25 cellular contexts compared by ENCODE assay signal in genomic region chr3:198032445-198032936, GRCh38.
DNase-seq lines count a peak whose midpoint lies in the region; ATAC-seq and TF ChIP-seq lines count a peak whose summit lies in the region.
"Had no signal": no experiment of that assay in that cellular context is flagged by ENCODE, and none has a peak within 500 bp of the region (broad histone marks: within the 10 kb centered on the region; RNA-seq: fewer than 3 reads in every experiment).

No MANE protein-coding gene starts in this region.

- ATAC-seq in left lobe of liver (peak; percentile 47), GM21737 (IDR thresholded peaks at IDR 0.05; ENCODE audit: unreplicated experiment) (no peak)
- ATAC-seq in CD4-positive, alpha-beta T cell (ENCODE audit: poor library complexity) = no peak

- no peak overlapping the region for H4K91ac ChIP-seq in H9 (ENCODE audit: insufficient read length, low read depth, low read length)

- H3K27ac Mint-ChIP-seq in H9 = peak overlapping the region in 1 of 3 experiments; percentile 30; a peak in 1 of 7 replicates
- no peak overlapping the region for H3K27ac Mint-ChIP-seq in CD4-positive, alpha-beta T cell
- H3K27ac Mint-ChIP-seq: IgD-negative memory B cell; memory B cell; progenitor cell of endocrine pancreas; T-helper 1 cell treated with Interleukin-12 subunit alpha and Interleukin-12 subunit beta and Interleukin-4 antibody, amounts not matched to agents 30 μg/mL and 1 μg/mL, for 36 hours had no signal

- no peaks in the 10 kb centered on the region for H3K79me2 ChIP-seq in H9 (ENCODE audit: insufficient read depth, low read length)

- H3K4ac ChIP-seq in H9 (ENCODE audit: low read depth, low read length) = no peak overlapping the region

- WGBS in H9 (ENCODE audit: extremely low coverage, insufficient read length, low lambda C conversion rate) = no CpG with 5 or more reads among the region's 12 CpGs

- H3T11ph ChIP-seq in H9 (ENCODE audit: low read length) = no peak overlapping the region

- H3K4me3 ChIP-seq in fibroblast of pulmonary artery (replicated peaks; ENCODE audit: low read depth, low read length) = no peak overlapping the region
- H3K4me3 ChIP-seq: HAP-1, SK-N-MC, testis had no signal

- no peaks in the 10 kb centered on the region for H3K79me1 ChIP-seq in H9 (ENCODE audit: insufficient read depth, low read depth, low read length, poor library complexity, severe bottlenecking)

- H2BK20ac ChIP-seq in H9 (ENCODE audit: low read depth, low read length, poor library complexity, severe bottlenecking) = no peak overlapping the region

- no peak overlapping the region for H2AFZ ChIP-seq in H9 (ENCODE audit: low read length)

- H3K56ac ChIP-seq in H9 (ENCODE audit: insufficient read length, low read depth, low read length) = no peak overlapping the region

- H3K9ac ChIP-seq in H9 (ENCODE audit: extremely low read depth, insufficient read length, low read length) = no peak overlapping the region

- H3K23me2 ChIP-seq in H9 (ENCODE audit: insufficient read length, low read depth, low read length, poor library complexity, severe bottlenecking) = no peaks in the 10 kb centered on the region

- peak; percentile 27 for DNase-seq in H9
- peak; percentile 97 for DNase-seq in NCI-H524 (lab: John Stamatoyannopoulos, UW)
- DNase-seq in fibroblast of pulmonary artery (ENCODE audit: low read depth) = peak; percentile 31
- no peak for DNase-seq in left lobe of liver (ENCODE audit: low spot score)
- DNase-seq in CD4-positive, alpha-beta T cell = no peak
- DNase-seq in activated T-cell treated with anti-CD3 and anti-CD28 coated beads, Interleukin-2, amount 50 U/mL, for 48 hours = no peak
- DNase-seq: activated CD4-positive, alpha-beta T cell treated with anti-CD3 and anti-CD28 coated beads for 4 hours; activated gamma-delta T cell treated with Interleukin-2 at 50 U/mL for 16 hours; activated T-cell treated with anti-CD3 and anti-CD28 coated beads, Interleukin-2, amount 50 U/mL, for 1 hour; cerebellar nuclear complex; NCI-H1092 treated with DMSO at 0.1 percent for 48 hours; NCI-H1930; RPMI8226; stimulated activated CD4-positive, alpha-beta T cell treated with anti-CD3 and anti-CD28 coated beads, Interleukin-15, amount 100 ng/mL, for 24 hours; stimulated activated naive CD4-positive, alpha-beta T cell treated with Interleukin-2 at 50 U/mL for 16 hours; testis had no signal

- H3K23ac ChIP-seq in H9 (ENCODE audit: insufficient read length, low read depth, low read length) = no peak overlapping the region

- no peak overlapping the region for H2AK5ac ChIP-seq in H9 (ENCODE audit: insufficient read length, low read length)

- no peaks in the 10 kb centered on the region for H3K9me3 ChIP-seq in H9 (ENCODE audit: control insufficient read depth, low read depth, low read length)
- H3K9me3 ChIP-seq in CD4-positive, alpha-beta T cell (ENCODE audit: control insufficient read depth, low read length) = no peaks in the 10 kb centered on the region
- H3K9me3 ChIP-seq: HAP-1, neutrophil, testis had no signal

- H3K18ac ChIP-seq in H9 (ENCODE audit: insufficient read length, low read depth, low read length) = no peak overlapping the region

- H4K8ac ChIP-seq in H9 (replicated peaks; ENCODE audit: insufficient read length, low read depth, low read length) = no peak overlapping the region

- CTCF ChIA-PET in CD4-positive, alpha-beta T cell (lab: Charles Lee) = no interaction called here

- no peak overlapping the region for H2BK5ac ChIP-seq in H9 (ENCODE audit: insufficient read length, low read length)

- TF ChIP-seq CTCF in H9 (conservative IDR thresholded peaks at IDR 0.05) = no peak
- TF ChIP-seq CTCF in fibroblast of pulmonary artery (IDR thresholded peaks at IDR 0.05; ENCODE audit: low read length, missing control alignments) = no peak
- TF ChIP-seq CTCF in CD4-positive, alpha-beta T cell (IDR thresholded peaks at IDR 0.05) = no peak

- no peak overlapping the region for H3K27ac ChIP-seq in H9 (ENCODE audit: insufficient read length, low read depth, low read length)
- H3K27ac ChIP-seq in CD4-positive, alpha-beta T cell (ENCODE audit: low read depth, low read length) = no peak overlapping the region
- H3K27ac ChIP-seq: neutrophil, SK-N-MC, testis had no signal

- no peak overlapping the region for H3K4me2 ChIP-seq in H9 (ENCODE audit: insufficient read depth, insufficient read length, low read length)

- H4K20me1 ChIP-seq in H9 (ENCODE audit: control insufficient read depth, insufficient read depth, insufficient read length) = no peaks in the 10 kb centered on the region

- intact Hi-C loops in CD4-positive, alpha-beta T cell (cut with DNase I, micrococcal nuclease) = no loop called here

- no peak overlapping the region for H2BK12ac ChIP-seq in H9 (ENCODE audit: insufficient read length, low read depth, low read length)

- POLR2A ChIA-PET in CD4-positive, alpha-beta T cell (lab: Charles Lee) = no interaction called here

- H3K4me1 Mint-ChIP-seq in H9 = peaks cover 0 to 2% of the 10 kb centered on the region in 2 experiments; a peak in 1 of 4 replicates
- H3K4me1 Mint-ChIP-seq in CD4-positive, alpha-beta T cell (ENCODE audit: low read depth) = no peaks in the 10 kb centered on the region
- H3K4me1 Mint-ChIP-seq: memory B cell had no signal

- no peaks in the 10 kb centered on the region; a peak in 1 of 7 replicates for H3K36me3 Mint-ChIP-seq in H9 (ENCODE audit: insufficient read depth in 1 of 3, low read depth in 3 of 3)
- H3K36me3 Mint-ChIP-seq in CD4-positive, alpha-beta T cell (ENCODE audit: low read depth) = peaks cover 9% of the 10 kb centered on the region
- H3K36me3 Mint-ChIP-seq: CD14-positive monocyte had no signal

- H3K27me3 Mint-ChIP-seq in H9 (ENCODE audit: low read depth) = no peaks in the 10 kb centered on the region
- no peaks in the 10 kb centered on the region for H3K27me3 Mint-ChIP-seq in CD4-positive, alpha-beta T cell
- H3K27me3 Mint-ChIP-seq: IgD-negative memory B cell, memory B cell, progenitor cell of endocrine pancreas had no signal

- H3K4me3 Mint-ChIP-seq in H9 = no peak overlapping the region
- no peak overlapping the region for H3K4me3 Mint-ChIP-seq in CD4-positive, alpha-beta T cell
- H3K4me3 Mint-ChIP-seq: CD14-positive monocyte; IgD-negative memory B cell; memory B cell; T-helper 1 cell treated with Interleukin-12 subunit alpha and Interleukin-12 subunit beta and Interleukin-4 antibody, amounts not matched to agents 30 μg/mL and 1 μg/mL, for 36 hours had no signal

- no peak overlapping the region for H2BK15ac ChIP-seq in H9 (ENCODE audit: low read depth, low read length)

- H4K5ac ChIP-seq in H9 (ENCODE audit: insufficient read length, low read depth, low read length) = no peak overlapping the region

- H3K14ac ChIP-seq in H9 (ENCODE audit: insufficient read depth, low read length) = no peak overlapping the region

- no peak overlapping the region for H2BK120ac ChIP-seq in H9 (ENCODE audit: low read depth, low read length, poor library complexity, severe bottlenecking)

- no peaks in the 10 kb centered on the region for H3K9me3 Mint-ChIP-seq in H9
- H3K9me3 Mint-ChIP-seq in CD4-positive, alpha-beta T cell = no peaks in the 10 kb centered on the region
- H3K9me3 Mint-ChIP-seq: memory B cell; T-helper 1 cell treated with Interleukin-12 subunit alpha and Interleukin-12 subunit beta and Interleukin-4 antibody, amounts not matched to agents 30 μg/mL and 1 μg/mL, for 36 hours had no signal

- H3K27me3 ChIP-seq in H9 (ENCODE audit: insufficient read depth, low read length) = no peaks in the 10 kb centered on the region
- H3K27me3 ChIP-seq in CD4-positive, alpha-beta T cell (ENCODE audit: control insufficient read depth, insufficient read depth, low read length) = no peaks in the 10 kb centered on the region
- H3K27me3 ChIP-seq: neutrophil, testis had no signal

- no peaks in the 10 kb centered on the region for H3K4me1 ChIP-seq in H9 (ENCODE audit: insufficient read depth, low read length)
- H3K4me1 ChIP-seq: HAP-1, testis had no signal

Comparison
In these comparisons a context has a peak if more than half of its experiments do, and no peak if none do; other contexts are left out.
1. DNase-seq: peak in H9 (single experiment), NCI-H524 (2 of 2) and fibroblast of pulmonary artery (single experiment); none in left lobe of liver (single experiment), CD4-positive, alpha-beta T cell (0 of 10) and activated T-cell treated with anti-CD3 and anti-CD28 coated beads, Interleukin-2, amount 50 U/mL, for 48 hours (0 of 2).